ENCODE assay signal across 1 cellular context in genomic region chr1:244137261-244137660, GRCh38.
TF ChIP-seq lines count a peak whose summit lies in the region.

No MANE protein-coding gene starts in this region.

TF ChIP-seq in GM23338, 12 proteins besides CTCF, POLR2A, EP300 and RAD21:
- TF ChIP-seq, protein P1, sequence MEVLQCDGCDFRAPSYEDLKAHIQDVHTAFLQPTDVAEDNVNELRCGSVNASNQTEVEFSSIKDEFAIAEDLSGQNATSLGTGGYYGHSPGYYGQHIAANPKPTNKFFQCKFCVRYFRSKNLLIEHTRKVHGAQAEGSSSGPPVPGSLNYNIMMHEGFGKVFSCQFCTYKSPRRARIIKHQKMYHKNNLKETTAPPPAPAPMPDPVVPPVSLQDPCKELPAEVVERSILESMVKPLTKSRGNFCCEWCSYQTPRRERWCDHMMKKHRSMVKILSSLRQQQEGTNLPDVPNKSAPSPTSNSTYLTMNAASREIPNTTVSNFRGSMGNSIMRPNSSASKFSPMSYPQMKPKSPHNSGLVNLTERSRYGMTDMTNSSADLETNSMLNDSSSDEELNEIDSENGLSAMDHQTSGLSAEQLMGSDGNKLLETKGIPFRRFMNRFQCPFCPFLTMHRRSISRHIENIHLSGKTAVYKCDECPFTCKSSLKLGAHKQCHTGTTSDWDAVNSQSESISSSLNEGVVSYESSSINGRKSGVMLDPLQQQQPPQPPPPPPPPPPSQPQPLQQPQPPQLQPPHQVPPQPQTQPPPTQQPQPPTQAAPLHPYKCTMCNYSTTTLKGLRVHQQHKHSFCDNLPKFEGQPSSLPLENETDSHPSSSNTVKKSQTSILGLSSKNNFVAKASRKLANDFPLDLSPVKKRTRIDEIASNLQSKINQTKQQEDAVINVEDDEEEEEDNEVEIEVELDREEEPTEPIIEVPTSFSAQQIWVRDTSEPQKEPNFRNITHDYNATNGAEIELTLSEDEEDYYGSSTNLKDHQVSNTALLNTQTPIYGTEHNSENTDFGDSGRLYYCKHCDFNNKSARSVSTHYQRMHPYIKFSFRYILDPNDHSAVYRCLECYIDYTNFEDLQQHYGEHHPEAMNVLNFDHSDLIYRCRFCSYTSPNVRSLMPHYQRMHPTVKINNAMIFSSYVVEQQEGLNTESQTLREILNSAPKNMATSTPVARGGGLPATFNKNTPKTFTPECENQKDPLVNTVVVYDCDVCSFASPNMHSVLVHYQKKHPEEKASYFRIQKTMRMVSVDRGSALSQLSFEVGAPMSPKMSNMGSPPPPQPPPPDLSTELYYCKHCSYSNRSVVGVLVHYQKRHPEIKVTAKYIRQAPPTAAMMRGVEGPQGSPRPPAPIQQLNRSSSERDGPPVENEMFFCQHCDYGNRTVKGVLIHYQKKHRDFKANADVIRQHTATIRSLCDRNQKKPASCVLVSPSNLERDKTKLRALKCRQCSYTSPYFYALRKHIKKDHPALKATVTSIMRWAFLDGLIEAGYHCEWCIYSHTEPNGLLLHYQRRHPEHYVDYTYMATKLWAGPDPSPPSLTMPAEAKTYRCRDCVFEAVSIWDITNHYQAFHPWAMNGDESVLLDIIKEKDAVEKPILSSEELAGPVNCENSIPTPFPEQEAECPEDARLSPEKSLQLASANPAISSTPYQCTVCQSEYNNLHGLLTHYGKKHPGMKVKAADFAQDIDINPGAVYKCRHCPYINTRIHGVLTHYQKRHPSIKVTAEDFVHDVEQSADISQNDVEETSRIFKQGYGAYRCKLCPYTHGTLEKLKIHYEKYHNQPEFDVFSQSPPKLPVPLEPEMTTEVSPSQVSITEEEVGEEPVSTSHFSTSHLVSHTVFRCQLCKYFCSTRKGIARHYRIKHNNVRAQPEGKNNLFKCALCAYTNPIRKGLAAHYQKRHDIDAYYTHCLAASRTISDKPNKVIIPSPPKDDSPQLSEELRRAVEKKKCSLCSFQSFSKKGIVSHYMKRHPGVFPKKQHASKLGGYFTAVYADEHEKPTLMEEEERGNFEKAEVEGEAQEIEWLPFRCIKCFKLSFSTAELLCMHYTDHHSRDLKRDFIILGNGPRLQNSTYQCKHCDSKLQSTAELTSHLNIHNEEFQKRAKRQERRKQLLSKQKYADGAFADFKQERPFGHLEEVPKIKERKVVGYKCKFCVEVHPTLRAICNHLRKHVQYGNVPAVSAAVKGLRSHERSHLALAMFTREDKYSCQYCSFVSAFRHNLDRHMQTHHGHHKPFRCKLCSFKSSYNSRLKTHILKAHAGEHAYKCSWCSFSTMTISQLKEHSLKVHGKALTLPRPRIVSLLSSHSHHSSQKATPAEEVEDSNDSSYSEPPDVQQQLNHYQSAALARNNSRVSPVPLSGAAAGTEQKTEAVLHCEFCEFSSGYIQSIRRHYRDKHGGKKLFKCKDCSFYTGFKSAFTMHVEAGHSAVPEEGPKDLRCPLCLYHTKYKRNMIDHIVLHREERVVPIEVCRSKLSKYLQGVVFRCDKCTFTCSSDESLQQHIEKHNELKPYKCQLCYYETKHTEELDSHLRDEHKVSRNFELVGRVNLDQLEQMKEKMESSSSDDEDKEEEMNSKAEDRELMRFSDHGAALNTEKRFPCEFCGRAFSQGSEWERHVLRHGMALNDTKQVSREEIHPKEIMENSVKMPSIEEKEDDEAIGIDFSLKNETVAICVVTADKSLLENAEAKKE (CRISPR knock-in tag; IDR thresholded peaks at IDR 0.05): no peak
- TF ChIP-seq NANOG (IDR thresholded peaks at IDR 0.05; ENCODE audit: borderline replicate concordance) (no peak), REST (IDR thresholded peaks at IDR 0.05; ENCODE audit: unreplicated experiment) (no peak), EZH2 (IDR thresholded peaks at IDR 0.05; ENCODE audit: low read depth, unreplicated experiment) (no peak), ZNF331 (CRISPR knock-in tag; IDR thresholded peaks at IDR 0.05; ENCODE audit: low read depth) (no peak), JUNB (IDR thresholded peaks at IDR 0.05; ENCODE audit: unreplicated experiment) (no peak)
TF ChIP-seq in GM23338: peak in this region for 0.
